In genomic region chr2:60152226-60152833, GRCh38 we compare ENCODE assay signal across 8 cellular contexts.
DNase-seq lines count a peak whose midpoint lies in the region; ATAC-seq and TF ChIP-seq lines count a peak whose summit lies in the region.

No MANE protein-coding gene starts in this region.

- no peaks in the 10 kb centered on the region for H4K20me1 ChIP-seq in HCT116 (ENCODE audit: insufficient read depth)

- no peaks in the 10 kb centered on the region for H3K4me1 Mint-ChIP-seq in Caco-2 (ENCODE audit: low read depth, unreplicated experiment)
- H3K4me1 Mint-ChIP-seq in effector memory CD8-positive, alpha-beta T cell (ENCODE audit: low read depth in 2 of 2): no peaks in the 10 kb centered on the region

- H3K4me2 ChIP-seq in HCT116 (ENCODE audit: low read length): no peak overlapping the region

- H3K9me3 Mint-ChIP-seq in Caco-2 (ENCODE audit: unreplicated experiment): no peaks in the 10 kb centered on the region
- H3K9me3 Mint-ChIP-seq in effector memory CD8-positive, alpha-beta T cell: peaks cover 0 to 2% of the 10 kb centered on the region in 2 donors

- TF ChIP-seq CTCF in Caco-2 (IDR thresholded peaks at IDR 0.05; ENCODE audit: insufficient read depth in 1 of 2, low read depth in 1 of 2, low read length in 1 of 2, severe bottlenecking in 1 of 2, unreplicated experiment in 1 of 2) (peak; percentile 80 to 90), HCT116 (IDR thresholded peaks at IDR 0.05 in 2 of 3, conservative IDR thresholded peaks at IDR 0.05 in 1 of 3; ENCODE audit: borderline replicate concordance in 1 of 3, insufficient read depth in 1 of 3, low read depth in 2 of 3, low read length in 2 of 3) (peak in 2 of 3 experiments; percentile 75 to 89; a peak in 4 of 6 replicates), adrenal gland (IDR thresholded peaks at IDR 0.05) (peak; percentile 20 to 64 (median 54)), lung (IDR thresholded peaks at IDR 0.05; ENCODE audit: control extremely low read depth, extremely low read depth) (peak; percentile 27), esophagus muscularis mucosa (IDR thresholded peaks at IDR 0.05) (peak in 1 of 3 experiments; percentile 66)

- H3K4me1 ChIP-seq in Caco-2: no peaks in the 10 kb centered on the region
- no peaks in the 10 kb centered on the region for H3K4me1 ChIP-seq in HCT116 (ENCODE audit: control insufficient read depth in 1 of 2, insufficient read depth in 2 of 2, low read length in 2 of 2)
- H3K4me1 ChIP-seq in adrenal gland (replicated peaks in 1 of 2): no peaks in the 10 kb centered on the region
- no peaks in the 10 kb centered on the region for H3K4me1 ChIP-seq in lung (ENCODE audit: control insufficient read depth in 2 of 2, insufficient read depth in 2 of 2, low read length in 2 of 2)
- no peaks in the 10 kb centered on the region for H3K4me1 ChIP-seq in esophagus muscularis mucosa

- intact Hi-C loops in Caco-2 (cut with micrococcal nuclease; ENCODE audit: unreplicated experiment): loop anchor here (1.0 kb wide), 1 partner anchor 150 kb away; no protein-coding TSS in a partner anchor
- intact Hi-C loops in HCT116 (cut with micrococcal nuclease): no loop called here
- intact Hi-C loops in adrenal gland (cut with DNase I): no loop called here
- intact Hi-C loops in esophagus muscularis mucosa (cut with DNase I): no loop called here
- intact Hi-C loops in posterior cingulate gyrus (cut with DNase I): no loop called here

- TF ChIP-seq POLR2A in HCT116 (IDR thresholded peaks at IDR 0.05; ENCODE audit: borderline replicate concordance, extremely low read depth, insufficient read depth, insufficient read length): no peak
- TF ChIP-seq POLR2A in adrenal gland (IDR thresholded peaks at IDR 0.05): no peak
- no peak for TF ChIP-seq POLR2A in esophagus muscularis mucosa (IDR thresholded peaks at IDR 0.05; ENCODE audit: low read depth)

- TF ChIP-seq EP300 in esophagus muscularis mucosa (IDR thresholded peaks at IDR 0.05): no peak

- H3K4me3 Mint-ChIP-seq in Caco-2 (ENCODE audit: unreplicated experiment): no peak overlapping the region
- no peak overlapping the region for H3K4me3 Mint-ChIP-seq in effector memory CD8-positive, alpha-beta T cell

- RAD21 ChIA-PET in HCT116 (lab: Charles Lee; ENCODE audit: low non-redundant PET in 1 of 2, low total read pairs in 2 of 2, uncharacterized antibody in 2 of 2, unreplicated experiment in 2 of 2): no interaction called here

- H3K9me2 ChIP-seq in HCT116 (ENCODE audit: insufficient read depth): no peaks in the 10 kb centered on the region; the same call in 1 of the 2 replicates

- H3K9ac ChIP-seq in HCT116 (ENCODE audit: low read length): no peak overlapping the region

- CTCF ChIA-PET in Caco-2 (lab: Charles Lee): interaction anchor here (0.7 to 1.7 kb wide), 2 partner anchors 430 to 553 kb away, joined by 3 to 5 read pairs; no protein-coding TSS in a partner anchor
- CTCF ChIA-PET in HCT116 (lab: Charles Lee): no interaction called here

- H3K27me3 ChIP-seq in Caco-2 (replicated peaks; ENCODE audit: control insufficient read depth, insufficient read depth, low read length) (no peaks in the 10 kb centered on the region), HCT116 (ENCODE audit: insufficient read depth, low read length) (no peaks in the 10 kb centered on the region), adrenal gland (no peaks in the 10 kb centered on the region), lung (ENCODE audit: control insufficient read depth, insufficient read depth) (no peaks in the 10 kb centered on the region), esophagus muscularis mucosa (no peaks in the 10 kb centered on the region)

- H3K27ac ChIP-seq in HCT116 (ENCODE audit: low read depth, low read length) (no peak overlapping the region), adrenal gland (no peak overlapping the region), lung (ENCODE audit: low read depth in 1 of 2, low read length in 1 of 2) (no peak overlapping the region), esophagus muscularis mucosa (replicated peaks in 1 of 4) (no peak overlapping the region)

- DNase-seq in Caco-2: peak in 1 of 2 experiments; percentile 45
- peak; percentile 7 for DNase-seq in HCT116 (ENCODE audit: low read depth, low spot score)
- no peak for DNase-seq in adrenal gland
- no peak for DNase-seq in lung (ENCODE audit: low spot score)
- no peak for DNase-seq in effector memory CD8-positive, alpha-beta T cell
- no peak for DNase-seq in esophagus muscularis mucosa (ENCODE audit: extremely low spot score)
- no peak for DNase-seq in posterior cingulate gyrus

- H3K27ac Mint-ChIP-seq in Caco-2 (ENCODE audit: unreplicated experiment): no peak overlapping the region
- H3K27ac Mint-ChIP-seq in effector memory CD8-positive, alpha-beta T cell: no peak overlapping the region

- H3K36me3 ChIP-seq in Caco-2 (ENCODE audit: control insufficient read depth, insufficient read depth, low read length) (no peaks in the 10 kb centered on the region), HCT116 (ENCODE audit: control insufficient read depth in 1 of 2, insufficient read depth in 2 of 2, low read length in 2 of 2) (no peaks in the 10 kb centered on the region), adrenal gland (replicated peaks in 1 of 2) (no peaks in the 10 kb centered on the region), lung (ENCODE audit: control insufficient read depth in 2 of 2, insufficient read depth in 2 of 2, low read length in 2 of 2) (no peaks in the 10 kb centered on the region), esophagus muscularis mucosa (no peaks in the 10 kb centered on the region)

- BruUV-seq in Caco-2 (replicated peaks; lab: Mats Ljungman, UMichigan) (no TSS peak), HCT116 (replicated peaks; lab: Mats Ljungman, UMichigan) (no TSS peak)

- H3K4me3 ChIP-seq in Caco-2 (ENCODE audit: low read depth, low read length) (no peak overlapping the region), HCT116 (replicated peaks in 1 of 2; ENCODE audit: low read depth in 1 of 2, low read length in 2 of 2) (no peak overlapping the region), adrenal gland (no peak overlapping the region), lung (no peak overlapping the region), esophagus muscularis mucosa (no peak overlapping the region)

- H3K79me2 ChIP-seq in HCT116 (ENCODE audit: insufficient read depth, low read length): no peaks in the 10 kb centered on the region

- H3K9me3 ChIP-seq in Caco-2 (peaks cover 8% of the 10 kb centered on the region), HCT116 (ENCODE audit: control insufficient read depth in 1 of 2, insufficient read depth in 1 of 2, low read depth in 1 of 2, low read length in 2 of 2) (no peaks in the 10 kb centered on the region; a peak in 1 of 4 replicates), adrenal gland (replicated peaks in 1 of 3) (peaks cover 0 to 7% (median 0%) of the 10 kb centered on the region in 3 donors), lung (ENCODE audit: control insufficient read depth in 2 of 2, insufficient read depth in 1 of 2, low read length in 1 of 2) (peaks cover 0 to 5% of the 10 kb centered on the region in 2 donors), esophagus muscularis mucosa (peaks cover 0 to 5% (median 2%) of the 10 kb centered on the region in 4 donors)

- no peaks in the 10 kb centered on the region for H3K27me3 Mint-ChIP-seq in Caco-2 (ENCODE audit: insufficient read depth, unreplicated experiment)
- H3K27me3 Mint-ChIP-seq in effector memory CD8-positive, alpha-beta T cell: no peaks in the 10 kb centered on the region

- POLR2A ChIA-PET in Caco-2 (lab: Charles Lee) (no interaction called here), HCT116 (lab: Charles Lee) (no interaction called here)

- TF ChIP-seq RAD21 in HCT116 (IDR thresholded peaks at IDR 0.05; ENCODE audit: low read depth): peak; percentile 48

- 0 out of 2 replicates have a peak, but pooled peaks have one; percentile 38 for ATAC-seq in HCT116
- no peak for ATAC-seq in lung (ENCODE audit: insufficient read depth, low FRiP score)
- ATAC-seq in HG02610 (IDR thresholded peaks at IDR 0.05; ENCODE audit: unreplicated experiment): no peak
- ATAC-seq in effector memory CD8-positive, alpha-beta T cell (replicated peaks): no peak

- H2AFZ ChIP-seq in HCT116 (ENCODE audit: low read depth, low read length, poor library complexity, severe bottlenecking): no peak overlapping the region

- H3K36me3 Mint-ChIP-seq in Caco-2 (ENCODE audit: insufficient read depth, unreplicated experiment): no peaks in the 10 kb centered on the region
- H3K36me3 Mint-ChIP-seq in effector memory CD8-positive, alpha-beta T cell (ENCODE audit: insufficient read depth): no peaks in the 10 kb centered on the region

- WGBS in adrenal gland, 4 donors: 70 to 82% (median 77%) methylated on average over 4 of the region's 4 CpGs
- WGBS in lung, 2 donors: 75 to 85% methylated on average over 4 of the region's 4 CpGs
- 77% methylated on average over 4 of the region's 4 CpGs for WGBS in esophagus muscularis mucosa

TF ChIP-seq in HCT116, 20 proteins besides CTCF, POLR2A, EP300 and RAD21:
- 0 out of 2 replicates have a peak, but pooled peaks have one; percentile 29 for TF ChIP-seq CBX3 (IDR thresholded peaks at IDR 0.05; ENCODE audit: low read depth)
- TF ChIP-seq ELF1 (IDR thresholded peaks at IDR 0.05; ENCODE audit: borderline replicate concordance, low read depth): no peak
